34 cellular contexts compared by ENCODE assay signal in the genomic region with DNA sequence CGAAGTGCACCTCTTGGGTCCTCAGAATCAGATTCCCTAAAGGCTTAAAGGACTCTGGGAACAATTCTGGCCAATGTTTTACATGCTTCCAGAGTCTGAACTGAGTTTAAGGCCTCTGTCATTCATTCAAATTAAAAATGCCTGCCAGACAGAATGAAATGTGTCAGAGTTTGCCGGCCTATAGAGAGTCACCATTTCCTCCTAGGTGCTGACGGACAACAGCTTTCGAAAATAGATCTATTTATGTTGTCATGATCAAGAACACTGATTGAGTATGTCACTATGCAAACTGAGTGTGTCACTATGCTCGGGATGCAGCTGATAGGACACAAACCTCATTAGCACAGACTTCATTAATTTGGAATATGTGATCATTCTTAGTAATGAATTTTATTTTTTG.
"Had no signal": no experiment of that assay in that cellular context is flagged by ENCODE, and none has a peak within 500 bp of the region (broad histone marks: within the 10 kb centered on the region; RNA-seq: fewer than 3 reads in every experiment).

No MANE protein-coding gene starts in this region.

- H3K27ac ChIP-seq: KMS-11 had no signal

- H3K27me3 ChIP-seq: MG63 had no signal

- H3K36me3 ChIP-seq: MG63 had no signal

- H3K9me3 ChIP-seq: MG63 had no signal

- DNase-seq: Karpas-422, Kasumi-1, MG63, MM.1S, MV-4-11, NCI-H1048, NCI-H1092, NCI-H1092 treated with DMSO at 0.1 percent for 48 hours, NCI-H1105, NCI-H1105 treated with DMSO at 0.1 percent for 48 hours, NCI-H1417, NCI-H1417 treated with DMSO at 0.1 percent for 48 hours, NCI-H1436, NCI-H1436 treated with DMSO at 0.1 percent for 48 hours, NCI-H146, NCI-H1694, NCI-H1694 treated with DMSO at 0.1 percent for 48 hours, NCI-H187, NCI-H187 treated with DMSO at 0.1 percent for 48 hours, NCI-H1930, NCI-H2029, NCI-H2029 treated with DMSO at 0.1 percent for 48 hours, NCI-H2081, NCI-H2081 treated with DMSO at 0.1 percent for 48 hours, NCI-H2107, NCI-H2171, NCI-H2171 treated with DMSO at 0.1 percent for 48 hours, NCI-H2227 treated with DMSO at 0.1 percent for 48 hours, NCI-H226, NCI-H345, NCI-H446, NCI-H446 treated with DMSO at 0.1 percent for 48 hours, NCI-H510A had no signal

- H3K4me3 ChIP-seq: MG63 had no signal
